In the genomic region with DNA sequence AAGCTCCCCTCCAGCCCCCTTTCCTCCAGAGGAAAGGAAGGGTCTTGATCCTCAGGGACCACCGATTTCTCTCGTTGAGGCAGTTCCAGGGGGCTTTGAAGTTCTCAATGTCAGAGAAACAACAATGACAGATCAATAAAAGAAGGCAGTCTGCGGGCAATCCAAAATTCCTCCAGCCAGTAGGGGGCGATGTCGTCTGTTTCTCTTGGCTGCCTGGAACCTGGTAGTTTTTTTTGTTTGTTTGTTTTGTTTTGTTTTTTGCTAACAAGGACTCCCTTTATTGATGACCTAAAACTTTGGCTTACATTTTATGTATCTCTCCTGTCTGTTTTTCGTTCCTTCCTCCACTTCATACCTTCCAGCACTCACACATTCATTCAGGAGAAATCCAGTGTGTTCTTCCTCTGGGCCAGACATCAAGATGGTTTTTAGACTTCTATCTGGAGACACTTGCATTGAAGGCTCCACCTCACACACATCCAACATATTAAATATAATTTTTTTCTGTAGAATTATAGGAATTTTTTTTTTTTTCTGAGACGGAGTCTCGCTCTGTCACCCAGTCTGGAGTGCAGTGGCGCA, we compare ENCODE assay signal across 8 cellular contexts.
DNase-seq lines count a peak whose midpoint lies in the region; ATAC-seq and FAIRE-seq lines count a peak whose summit lies in the region.

No MANE protein-coding gene starts in this region.

- no peak for DNase-seq in GM18507 (ENCODE audit: extremely low spot score, insufficient read length, low read depth)
- DNase-seq in RKO (ENCODE audit: low spot score), result peak; percentile 9
- peak; percentile 68 for DNase-seq in activated gamma-delta T cell treated with anti-CD3 and anti-CD28 coated beads, Interleukin-2, amount 50 U/mL, for 16 hours (ENCODE audit: low read depth)
- peak; percentile 61 for DNase-seq in iPS-NIHi11 (ENCODE audit: low spot score)
- peak; percentile 59 to 79 for DNase-seq in stimulated activated CD4-positive, alpha-beta T cell treated with anti-CD3 and anti-CD28 coated beads, Interleukin-4, amount 100 ng/mL, for 48 hours (ENCODE audit: low read depth in 2 of 2)
- DNase-seq in NCI-H1436 treated with DMSO at 0.1 percent for 48 hours (lab: John Stamatoyannopoulos, UW), result no peak

- ATAC-seq in HG02970 (IDR thresholded peaks at IDR 0.05; ENCODE audit: low FRiP score, unreplicated experiment) (no peak), HG02973 (IDR thresholded peaks at IDR 0.05; ENCODE audit: unreplicated experiment) (no peak)

- peak; percentile 87 for FAIRE-seq in GM18507 (lab: Jason Lieb, UNC)

Comparison
In these comparisons a context has a peak if more than half of its experiments do, and no peak if none do; other contexts are left out.
1. DNase-seq: peak in RKO (single experiment), activated gamma-delta T cell treated with anti-CD3 and anti-CD28 coated beads, Interleukin-2, amount 50 U/mL, for 16 hours (single experiment), iPS-NIHi11 (single experiment) and stimulated activated CD4-positive, alpha-beta T cell treated with anti-CD3 and anti-CD28 coated beads, Interleukin-4, amount 100 ng/mL, for 48 hours (2 of 2); none in GM18507 (single experiment) and NCI-H1436 treated with DMSO at 0.1 percent for 48 hours (single experiment).